Comparison of ENCODE assay signal across 8 cellular contexts in genomic region chr2:44578401-44579135, GRCh38.
DNase-seq lines count a peak whose midpoint lies in the region; ATAC-seq and TF ChIP-seq lines count a peak whose summit lies in the region.

No MANE protein-coding gene starts in this region.

- no peaks in the 10 kb centered on the region for H3K36me3 ChIP-seq in naive thymus-derived CD4-positive, alpha-beta T cell (ENCODE audit: control insufficient read depth in 2 of 3, insufficient read depth in 3 of 3, low read length in 3 of 3)

- peaks cover 0 to 11% of the 10 kb centered on the region in 2 donors for H3K4me1 ChIP-seq in naive thymus-derived CD4-positive, alpha-beta T cell (ENCODE audit: control insufficient read depth in 2 of 2, insufficient read depth in 2 of 2, low read length in 2 of 2)

- no peaks in the 10 kb centered on the region for H3K9me3 Mint-ChIP-seq in WTC11
- H3K9me3 Mint-ChIP-seq in naive thymus-derived CD4-positive, alpha-beta T cell: no peaks in the 10 kb centered on the region

- no peak overlapping the region for H3K4me3 Mint-ChIP-seq in WTC11
- peak overlapping the region in 7 of 10 donors; percentile 2 to 56 (median 24) for H3K4me3 Mint-ChIP-seq in naive thymus-derived CD4-positive, alpha-beta T cell

- H3K27me3 Mint-ChIP-seq in WTC11 (ENCODE audit: low read depth): no peaks in the 10 kb centered on the region
- no peaks in the 10 kb centered on the region for H3K27me3 Mint-ChIP-seq in naive thymus-derived CD4-positive, alpha-beta T cell

- no peak for TF ChIP-seq CTCF in GM12864 (IDR thresholded peaks at IDR 0.05; ENCODE audit: low read depth, low read length, missing control alignments)
- no peak for TF ChIP-seq CTCF in WTC11 (IDR thresholded peaks at IDR 0.05)

- CTCF ChIA-PET in WTC11 (lab: Charles Lee) (interaction anchor here (1.0 kb wide), 1 partner anchor 90 kb away, joined by 3 read pairs; no protein-coding TSS in a partner anchor), HEK293T (lab: Yijun Ruan, JAX) (no interaction called here)
- CTCF ChIA-PET in naive thymus-derived CD4-positive, alpha-beta T cell (lab: Charles Lee): no interaction called here

- POLR2A ChIA-PET in WTC11 (lab: Charles Lee) (no interaction called here), HEK293T (lab: Yijun Ruan, JAX) (no interaction called here)
- POLR2A ChIA-PET in naive thymus-derived CD4-positive, alpha-beta T cell (lab: Charles Lee): no interaction called here

- no peaks in the 10 kb centered on the region for H3K9me3 ChIP-seq in naive thymus-derived CD4-positive, alpha-beta T cell (ENCODE audit: control insufficient read depth in 2 of 3, low read length in 3 of 3)

- peaks cover 12% of the 10 kb centered on the region for H3K4me1 Mint-ChIP-seq in WTC11
- peaks cover 14 to 52% (median 47%) of the 10 kb centered on the region in 7 donors for H3K4me1 Mint-ChIP-seq in naive thymus-derived CD4-positive, alpha-beta T cell

- peak; percentile 19 for DNase-seq in GM12864 (ENCODE audit: low read depth)
- DNase-seq in WTC11 (ENCODE audit: low spot score): no peak
- DNase-seq in naive thymus-derived CD4-positive, alpha-beta T cell: no peak
- DNase-seq in NCI-H82 (lab: John Stamatoyannopoulos, UW): no peak
- DNase-seq in HEK293T (ENCODE audit: extremely low spot score): no peak
- DNase-seq in stimulated activated naive CD4-positive, alpha-beta T cell treated with Interleukin-2 at 50 U/mL for 16 hours (lab: John Stamatoyannopoulos, UW): no peak

- intact Hi-C loops in naive thymus-derived CD4-positive, alpha-beta T cell (cut with micrococcal nuclease): no loop called here

- no peaks in the 10 kb centered on the region for H3K36me3 Mint-ChIP-seq in WTC11
- peaks cover 0 to 13% (median 0%) of the 10 kb centered on the region in 5 donors for H3K36me3 Mint-ChIP-seq in naive thymus-derived CD4-positive, alpha-beta T cell

- no peaks in the 10 kb centered on the region for H3K27me3 ChIP-seq in naive thymus-derived CD4-positive, alpha-beta T cell (ENCODE audit: control insufficient read depth in 2 of 2, insufficient read depth in 2 of 2, low read length in 2 of 2)

- H3K27ac Mint-ChIP-seq in WTC11: peak overlapping the region; percentile 51; the same call in 1 of the 2 replicates
- peak overlapping the region in 5 of 9 donors; percentile 2 to 34 (median 4) for H3K27ac Mint-ChIP-seq in naive thymus-derived CD4-positive, alpha-beta T cell

- H3K4me3 ChIP-seq in GM12864 (ENCODE audit: low read depth, low read length): no peak overlapping the region
- H3K4me3 ChIP-seq in naive thymus-derived CD4-positive, alpha-beta T cell (ENCODE audit: low read length): no peak overlapping the region

- H3K27ac ChIP-seq in naive thymus-derived CD4-positive, alpha-beta T cell (ENCODE audit: low read depth, low read length): no peak overlapping the region

- peak; percentile 66 for ATAC-seq in HG02852 (IDR thresholded peaks at IDR 0.05; ENCODE audit: unreplicated experiment)
- no peak for ATAC-seq in WTC11
- ATAC-seq in naive thymus-derived CD4-positive, alpha-beta T cell: peak; percentile 49
- no peak for ATAC-seq in GM19324 (IDR thresholded peaks at IDR 0.05; ENCODE audit: low FRiP score, unreplicated experiment)

TF ChIP-seq in WTC11, 78 proteins besides CTCF, POLR2A, EP300 and RAD21 (continues in another document):
- TF ChIP-seq FOXK1 (CRISPR knock-in tag; IDR thresholded peaks at IDR 0.05): no peak
- TF ChIP-seq HMGXB4 (CRISPR knock-in tag; IDR thresholded peaks at IDR 0.05): no peak
- TF ChIP-seq PRRX2 (CRISPR knock-in tag; IDR thresholded peaks at IDR 0.05): no peak
- TF ChIP-seq SOX15 (CRISPR knock-in tag; IDR thresholded peaks at IDR 0.05): no peak
- TF ChIP-seq PREB (CRISPR knock-in tag; IDR thresholded peaks at IDR 0.05; ENCODE audit: borderline replicate concordance): no peak
- no peak for TF ChIP-seq ZNF121 (CRISPR knock-in tag; IDR thresholded peaks at IDR 0.05)
- TF ChIP-seq CREM (CRISPR knock-in tag; IDR thresholded peaks at IDR 0.05): no peak

TF ChIP-seq in HEK293T, 16 proteins besides CTCF, POLR2A, EP300 and RAD21:
- TF ChIP-seq LEF1 (IDR thresholded peaks at IDR 0.05; ENCODE audit: borderline replicate concordance) (no peak), CTBP1 (IDR thresholded peaks at IDR 0.05; ENCODE audit: borderline replicate concordance) (no peak), BHLHE40 (IDR thresholded peaks at IDR 0.05; ENCODE audit: borderline replicate concordance) (no peak), FOXA1 (IDR thresholded peaks at IDR 0.05) (no peak), ELF4 (IDR thresholded peaks at IDR 0.05) (no peak), FOXM1 (IDR thresholded peaks at IDR 0.05; ENCODE audit: borderline replicate concordance) (no peak), L3MBTL2 (conservative IDR thresholded peaks at IDR 0.05) (no peak), ARNT (IDR thresholded peaks at IDR 0.05) (no peak), ZNF384 (IDR thresholded peaks at IDR 0.05) (no peak), TARDBP (IDR thresholded peaks at IDR 0.05) (no peak), SUZ12 (IDR thresholded peaks at IDR 0.05) (no peak), NFRKB (IDR thresholded peaks at IDR 0.05) (no peak), SP1 (IDR thresholded peaks at IDR 0.05) (no peak), FOXK2 (IDR thresholded peaks at IDR 0.05) (no peak), HDGF (IDR thresholded peaks at IDR 0.05; ENCODE audit: borderline replicate concordance) (no peak)

Comparison
In these comparisons a context has a peak if more than half of its experiments do, and no peak if none do; other contexts are left out.
1. ATAC-seq: peak in HG02852 (single experiment) and naive thymus-derived CD4-positive, alpha-beta T cell (single experiment); none in WTC11 (single experiment) and GM19324 (single experiment).